ENCODE assay signal across 1 cellular context in the genomic region with DNA sequence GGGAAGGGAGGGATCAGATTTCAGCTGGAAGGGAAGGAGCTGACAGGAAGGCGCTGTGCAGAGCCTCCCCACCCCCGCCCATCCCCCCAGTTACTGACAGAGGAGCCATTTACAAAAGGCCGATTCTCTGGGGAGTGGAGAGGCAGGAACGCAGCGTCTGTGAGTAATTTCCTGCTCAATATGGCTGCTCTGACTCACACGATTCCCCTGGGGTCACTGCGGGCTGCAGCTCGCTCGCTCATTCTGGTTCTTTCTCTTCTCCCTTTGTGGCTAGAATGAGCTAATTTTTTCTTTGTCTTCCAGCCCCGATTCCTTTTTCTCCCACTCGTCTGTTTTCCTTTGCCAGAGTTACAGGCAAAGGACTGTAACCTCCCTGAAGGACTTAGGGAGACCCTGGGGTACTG.
A peak's percentile ranks its signal among the peaks of the same experiment; 100 is the strongest.
TF ChIP-seq lines count a peak whose summit lies in the region.

No MANE protein-coding gene starts in this region.

TF ChIP-seq in SK-N-SH treated with all-trans-retinoic acid at 6 μM for 48 hours, 23 proteins besides CTCF, POLR2A, EP300 and RAD21 (continued from another document):
- TF ChIP-seq POU6F1 (CRISPR knock-in tag; IDR thresholded peaks at IDR 0.05; ENCODE audit: borderline replicate concordance, low read depth) (no peak), TCF4 (CRISPR knock-in tag; IDR thresholded peaks at IDR 0.05; ENCODE audit: borderline replicate concordance) (no peak), BACH2 (CRISPR knock-in tag; IDR thresholded peaks at IDR 0.05; ENCODE audit: borderline replicate concordance) (no peak), PPARA (CRISPR knock-in tag; IDR thresholded peaks at IDR 0.05; ENCODE audit: borderline replicate concordance) (no peak), ZC3H10 (CRISPR knock-in tag; IDR thresholded peaks at IDR 0.05) (no peak), ARNTL (CRISPR knock-in tag; IDR thresholded peaks at IDR 0.05; ENCODE audit: borderline replicate concordance, low read depth) (no peak), ZNF8 (CRISPR knock-in tag; IDR thresholded peaks at IDR 0.05) (0 out of 2 replicates have a peak, but pooled peaks have one; percentile 29), OSR1 (CRISPR knock-in tag; IDR thresholded peaks at IDR 0.05) (no peak), RARB (CRISPR knock-in tag; IDR thresholded peaks at IDR 0.05) (no peak), TOX (CRISPR knock-in tag; IDR thresholded peaks at IDR 0.05; ENCODE audit: borderline replicate concordance) (no peak), CSDC2 (CRISPR knock-in tag; IDR thresholded peaks at IDR 0.05) (no peak), ZFP30 (CRISPR knock-in tag; IDR thresholded peaks at IDR 0.05) (no peak), ZNF565 (CRISPR knock-in tag; conservative IDR thresholded peaks at IDR 0.05; ENCODE audit: low read depth) (no peak), ZNF70 (CRISPR knock-in tag; IDR thresholded peaks at IDR 0.05) (no peak), GLIS3 (CRISPR knock-in tag; IDR thresholded peaks at IDR 0.05) (no peak), CSRNP3 (CRISPR knock-in tag; IDR thresholded peaks at IDR 0.05) (no peak), PATZ1 (CRISPR knock-in tag; IDR thresholded peaks at IDR 0.05; ENCODE audit: borderline replicate concordance) (no peak)
- TF ChIP-seq, protein P1, sequence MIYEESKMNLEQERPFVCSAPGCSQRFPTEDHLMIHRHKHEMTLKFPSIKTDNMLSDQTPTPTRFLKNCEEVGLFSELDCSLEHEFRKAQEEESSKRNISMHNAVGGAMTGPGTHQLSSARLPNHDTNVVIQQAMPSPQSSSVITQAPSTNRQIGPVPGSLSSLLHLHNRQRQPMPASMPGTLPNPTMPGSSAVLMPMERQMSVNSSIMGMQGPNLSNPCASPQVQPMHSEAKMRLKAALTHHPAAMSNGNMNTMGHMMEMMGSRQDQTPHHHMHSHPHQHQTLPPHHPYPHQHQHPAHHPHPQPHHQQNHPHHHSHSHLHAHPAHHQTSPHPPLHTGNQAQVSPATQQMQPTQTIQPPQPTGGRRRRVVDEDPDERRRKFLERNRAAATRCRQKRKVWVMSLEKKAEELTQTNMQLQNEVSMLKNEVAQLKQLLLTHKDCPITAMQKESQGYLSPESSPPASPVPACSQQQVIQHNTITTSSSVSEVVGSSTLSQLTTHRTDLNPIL (CRISPR knock-in tag; IDR thresholded peaks at IDR 0.05; ENCODE audit: low read depth), result no peak; the same call in 1 of the 2 replicates
